1 cellular context compared by ENCODE assay signal in the genomic region with DNA sequence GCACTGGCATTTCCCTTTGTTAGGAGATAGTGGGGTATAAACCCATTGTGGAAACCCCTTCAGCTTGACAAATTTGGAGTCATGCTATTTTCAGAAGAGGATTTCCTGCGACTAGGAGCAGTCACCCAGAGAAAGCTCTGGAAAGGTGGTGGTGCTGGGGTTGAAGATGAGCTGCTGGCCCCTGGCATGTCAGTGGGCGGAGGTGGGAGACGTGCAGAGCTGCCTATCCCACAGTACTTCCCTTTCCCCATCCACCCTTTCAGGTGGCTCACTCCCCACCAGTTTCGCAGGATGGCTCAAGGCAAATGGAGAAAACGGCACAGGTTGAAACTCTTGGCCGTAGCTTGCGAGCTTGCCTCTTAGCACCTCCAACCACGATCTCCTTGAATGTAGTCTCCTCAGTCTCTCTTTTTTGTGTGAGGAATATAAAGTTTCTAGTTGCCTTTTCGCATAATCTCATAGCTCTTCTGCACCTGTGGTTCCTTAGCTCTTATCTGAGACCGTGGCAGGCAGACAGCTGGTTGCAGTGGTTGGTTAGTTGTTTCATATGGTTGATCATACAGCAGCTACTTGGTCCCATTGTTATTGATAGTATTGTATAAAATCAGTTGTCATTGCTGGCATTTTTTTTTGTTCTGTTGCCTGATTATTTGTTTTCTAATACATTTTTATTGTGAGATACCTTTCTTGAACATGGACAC.
TF ChIP-seq lines count a peak whose summit lies in the region.

No MANE protein-coding gene starts in this region.

TF ChIP-seq in GM23338, 12 proteins besides CTCF, POLR2A, EP300 and RAD21:
- TF ChIP-seq ZNF114 (CRISPR knock-in tag; IDR thresholded peaks at IDR 0.05) = no peak
- no peak for TF ChIP-seq REST (IDR thresholded peaks at IDR 0.05; ENCODE audit: unreplicated experiment)
- no peak for TF ChIP-seq STAT1 (IDR thresholded peaks at IDR 0.05; ENCODE audit: unreplicated experiment)
- TF ChIP-seq EZH2 (IDR thresholded peaks at IDR 0.05; ENCODE audit: low read depth, unreplicated experiment) = no peak
- TF ChIP-seq, protein P1, sequence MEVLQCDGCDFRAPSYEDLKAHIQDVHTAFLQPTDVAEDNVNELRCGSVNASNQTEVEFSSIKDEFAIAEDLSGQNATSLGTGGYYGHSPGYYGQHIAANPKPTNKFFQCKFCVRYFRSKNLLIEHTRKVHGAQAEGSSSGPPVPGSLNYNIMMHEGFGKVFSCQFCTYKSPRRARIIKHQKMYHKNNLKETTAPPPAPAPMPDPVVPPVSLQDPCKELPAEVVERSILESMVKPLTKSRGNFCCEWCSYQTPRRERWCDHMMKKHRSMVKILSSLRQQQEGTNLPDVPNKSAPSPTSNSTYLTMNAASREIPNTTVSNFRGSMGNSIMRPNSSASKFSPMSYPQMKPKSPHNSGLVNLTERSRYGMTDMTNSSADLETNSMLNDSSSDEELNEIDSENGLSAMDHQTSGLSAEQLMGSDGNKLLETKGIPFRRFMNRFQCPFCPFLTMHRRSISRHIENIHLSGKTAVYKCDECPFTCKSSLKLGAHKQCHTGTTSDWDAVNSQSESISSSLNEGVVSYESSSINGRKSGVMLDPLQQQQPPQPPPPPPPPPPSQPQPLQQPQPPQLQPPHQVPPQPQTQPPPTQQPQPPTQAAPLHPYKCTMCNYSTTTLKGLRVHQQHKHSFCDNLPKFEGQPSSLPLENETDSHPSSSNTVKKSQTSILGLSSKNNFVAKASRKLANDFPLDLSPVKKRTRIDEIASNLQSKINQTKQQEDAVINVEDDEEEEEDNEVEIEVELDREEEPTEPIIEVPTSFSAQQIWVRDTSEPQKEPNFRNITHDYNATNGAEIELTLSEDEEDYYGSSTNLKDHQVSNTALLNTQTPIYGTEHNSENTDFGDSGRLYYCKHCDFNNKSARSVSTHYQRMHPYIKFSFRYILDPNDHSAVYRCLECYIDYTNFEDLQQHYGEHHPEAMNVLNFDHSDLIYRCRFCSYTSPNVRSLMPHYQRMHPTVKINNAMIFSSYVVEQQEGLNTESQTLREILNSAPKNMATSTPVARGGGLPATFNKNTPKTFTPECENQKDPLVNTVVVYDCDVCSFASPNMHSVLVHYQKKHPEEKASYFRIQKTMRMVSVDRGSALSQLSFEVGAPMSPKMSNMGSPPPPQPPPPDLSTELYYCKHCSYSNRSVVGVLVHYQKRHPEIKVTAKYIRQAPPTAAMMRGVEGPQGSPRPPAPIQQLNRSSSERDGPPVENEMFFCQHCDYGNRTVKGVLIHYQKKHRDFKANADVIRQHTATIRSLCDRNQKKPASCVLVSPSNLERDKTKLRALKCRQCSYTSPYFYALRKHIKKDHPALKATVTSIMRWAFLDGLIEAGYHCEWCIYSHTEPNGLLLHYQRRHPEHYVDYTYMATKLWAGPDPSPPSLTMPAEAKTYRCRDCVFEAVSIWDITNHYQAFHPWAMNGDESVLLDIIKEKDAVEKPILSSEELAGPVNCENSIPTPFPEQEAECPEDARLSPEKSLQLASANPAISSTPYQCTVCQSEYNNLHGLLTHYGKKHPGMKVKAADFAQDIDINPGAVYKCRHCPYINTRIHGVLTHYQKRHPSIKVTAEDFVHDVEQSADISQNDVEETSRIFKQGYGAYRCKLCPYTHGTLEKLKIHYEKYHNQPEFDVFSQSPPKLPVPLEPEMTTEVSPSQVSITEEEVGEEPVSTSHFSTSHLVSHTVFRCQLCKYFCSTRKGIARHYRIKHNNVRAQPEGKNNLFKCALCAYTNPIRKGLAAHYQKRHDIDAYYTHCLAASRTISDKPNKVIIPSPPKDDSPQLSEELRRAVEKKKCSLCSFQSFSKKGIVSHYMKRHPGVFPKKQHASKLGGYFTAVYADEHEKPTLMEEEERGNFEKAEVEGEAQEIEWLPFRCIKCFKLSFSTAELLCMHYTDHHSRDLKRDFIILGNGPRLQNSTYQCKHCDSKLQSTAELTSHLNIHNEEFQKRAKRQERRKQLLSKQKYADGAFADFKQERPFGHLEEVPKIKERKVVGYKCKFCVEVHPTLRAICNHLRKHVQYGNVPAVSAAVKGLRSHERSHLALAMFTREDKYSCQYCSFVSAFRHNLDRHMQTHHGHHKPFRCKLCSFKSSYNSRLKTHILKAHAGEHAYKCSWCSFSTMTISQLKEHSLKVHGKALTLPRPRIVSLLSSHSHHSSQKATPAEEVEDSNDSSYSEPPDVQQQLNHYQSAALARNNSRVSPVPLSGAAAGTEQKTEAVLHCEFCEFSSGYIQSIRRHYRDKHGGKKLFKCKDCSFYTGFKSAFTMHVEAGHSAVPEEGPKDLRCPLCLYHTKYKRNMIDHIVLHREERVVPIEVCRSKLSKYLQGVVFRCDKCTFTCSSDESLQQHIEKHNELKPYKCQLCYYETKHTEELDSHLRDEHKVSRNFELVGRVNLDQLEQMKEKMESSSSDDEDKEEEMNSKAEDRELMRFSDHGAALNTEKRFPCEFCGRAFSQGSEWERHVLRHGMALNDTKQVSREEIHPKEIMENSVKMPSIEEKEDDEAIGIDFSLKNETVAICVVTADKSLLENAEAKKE (CRISPR knock-in tag; IDR thresholded peaks at IDR 0.05) = no peak
TF ChIP-seq in GM23338: peak in this region for 0.
